Comparison of ENCODE assay signal across 23 cellular contexts in the genomic region with DNA sequence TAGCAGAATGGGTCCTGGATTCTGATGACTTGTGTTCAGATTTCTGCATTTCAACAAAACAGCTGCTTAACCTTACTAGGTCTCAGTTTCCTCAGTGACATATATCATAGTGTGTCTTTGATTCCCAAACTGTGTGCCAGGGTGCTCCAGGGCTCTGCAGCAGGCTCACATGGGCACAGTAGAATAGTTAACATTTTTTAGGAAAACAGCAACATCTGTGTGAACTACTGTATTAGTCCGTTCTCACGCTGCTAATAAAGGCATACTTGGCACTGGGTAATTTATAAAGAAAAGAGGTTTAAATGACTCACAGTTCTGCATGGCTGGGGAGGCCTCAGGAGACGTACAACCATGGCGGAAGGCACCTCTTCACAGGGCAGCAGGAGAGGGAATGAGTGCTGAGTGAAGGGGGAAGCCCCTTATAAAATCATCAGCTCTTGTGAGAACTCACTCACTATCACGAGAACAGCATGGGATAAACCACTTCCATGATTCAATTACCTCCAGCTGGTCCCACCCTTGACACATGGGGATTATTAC.
A peak's percentile ranks its signal among the peaks of the same experiment; 100 is the strongest.
DNase-seq lines count a peak whose midpoint lies in the region; FAIRE-seq and TF ChIP-seq lines count a peak whose summit lies in the region.
"Had no signal": no experiment of that assay in that cellular context is flagged by ENCODE, and none has a peak within 500 bp of the region (broad histone marks: within the 10 kb centered on the region; RNA-seq: fewer than 3 reads in every experiment).

No MANE protein-coding gene starts in this region.

- no CpG with 5 or more reads among the region's 5 CpGs for WGBS in neuronal stem cell (ENCODE audit: extremely low coverage in 2 of 2, insufficient read length in 2 of 2, insufficient replicate concordance in 1 of 2), 2 donors
- WGBS in thyroid gland, 2 donors, result 56 to 62% methylated on average over 5 of the region's 5 CpGs

- in situ Hi-C loops in brain microvascular endothelial cell (cut with HindIII; ENCODE audit: low pct_ligation_motif_present, low sequenced_read_pairs), result no loop called here

- H3K23ac ChIP-seq in neuronal stem cell (ENCODE audit: low read depth, low read length, poor library complexity), result peak overlapping the region; percentile 69

- peaks cover 1% of the 10 kb centered on the region for H3K27me3 Mint-ChIP-seq in astrocyte (ENCODE audit: low read depth, unreplicated experiment)

- TF ChIP-seq POLR2A in thyroid gland (IDR thresholded peaks at IDR 0.05), result no peak

- H3K27me3 ChIP-seq in astrocyte (ENCODE audit: insufficient read depth, low read length) (peaks cover 9% of the 10 kb centered on the region), neuronal stem cell (ENCODE audit: control insufficient read depth in 3 of 3, insufficient read depth in 3 of 3, low read depth in 1 of 3, low read length in 3 of 3) (no peaks in the 10 kb centered on the region), thyroid gland (no peaks in the 10 kb centered on the region), brain microvascular endothelial cell (replicated peaks) (no peaks in the 10 kb centered on the region)
- H3K27me3 ChIP-seq: BLaER1 had no signal

- H4K20me1 ChIP-seq in astrocyte (ENCODE audit: insufficient read depth, low read length), result no peaks in the 10 kb centered on the region
- H4K20me1 ChIP-seq: BLaER1 had no signal

- H3K9ac ChIP-seq in astrocyte (ENCODE audit: low read length), result no peak overlapping the region
- H3K9ac ChIP-seq in neuronal stem cell (ENCODE audit: low read depth, low read length, poor library complexity), result no peak overlapping the region
- H3K9ac ChIP-seq: BLaER1 had no signal

- H2AFZ ChIP-seq in astrocyte (ENCODE audit: low read depth, low read length), result no peak overlapping the region
- H2AFZ ChIP-seq in neuronal stem cell (ENCODE audit: low read length), result no peak overlapping the region

- H3K36me3 ChIP-seq in astrocyte (ENCODE audit: insufficient read depth, low read length) (no peaks in the 10 kb centered on the region), neuronal stem cell (replicated peaks in 1 of 2; ENCODE audit: control insufficient read depth in 2 of 2, insufficient read depth in 2 of 2, low read length in 2 of 2) (no peaks in the 10 kb centered on the region), thyroid gland (no peaks in the 10 kb centered on the region), brain microvascular endothelial cell (replicated peaks) (no peaks in the 10 kb centered on the region)
- H3K36me3 ChIP-seq: BLaER1 had no signal

- H3K79me2 ChIP-seq in astrocyte (ENCODE audit: insufficient read depth, low read length), result no peaks in the 10 kb centered on the region

- H3K4me1 ChIP-seq in astrocyte (ENCODE audit: insufficient read depth, low read length), result no peaks in the 10 kb centered on the region
- H3K4me1 ChIP-seq in neuronal stem cell (ENCODE audit: control insufficient read depth in 2 of 2, insufficient read depth in 1 of 2, low read depth in 1 of 2, low read length in 2 of 2), result no peaks in the 10 kb centered on the region
- H3K4me1 ChIP-seq in thyroid gland, result no peaks in the 10 kb centered on the region
- H3K4me1 ChIP-seq: BLaER1 had no signal

- no peak overlapping the region for H3K14ac ChIP-seq in neuronal stem cell (ENCODE audit: low read length)

- H2BK15ac ChIP-seq in neuronal stem cell (ENCODE audit: low read length), result no peak overlapping the region

- no peak overlapping the region for H2BK120ac ChIP-seq in neuronal stem cell (ENCODE audit: low read depth, low read length)

- peaks cover 22% of the 10 kb centered on the region for H3K4me1 Mint-ChIP-seq in astrocyte (ENCODE audit: low read depth, unreplicated experiment)

- H4K91ac ChIP-seq in neuronal stem cell (ENCODE audit: low read depth, low read length, poor library complexity), result no peak overlapping the region

- FAIRE-seq in astrocyte (lab: Jason Lieb, UNC), result no peak
- FAIRE-seq: D721Med, H54, HepG2 had no signal

- no peaks in the 10 kb centered on the region for H3K9me3 ChIP-seq in astrocyte (ENCODE audit: insufficient read depth, low read depth, low read length)
- H3K9me3 ChIP-seq in neuronal stem cell (replicated peaks in 1 of 2; ENCODE audit: control insufficient read depth in 2 of 2, insufficient read depth in 1 of 2, low read depth in 1 of 2, low read length in 2 of 2), result no peaks in the 10 kb centered on the region
- H3K9me3 ChIP-seq in thyroid gland, result no peaks in the 10 kb centered on the region
- H3K9me3 ChIP-seq: BLaER1 had no signal

- DNase-seq in NCI-H2171 treated with DMSO at 0.1 percent for 48 hours (lab: John Stamatoyannopoulos, UW) (peak; percentile 14), NCI-H2171 (lab: John Stamatoyannopoulos, UW) (no peak), astrocyte (ENCODE audit: low read depth) (no peak), foreskin melanocyte (peak; percentile 3), neuronal stem cell (ENCODE audit: low spot score) (no peak), thyroid gland (no peak), brain microvascular endothelial cell (no peak), kidney glomerular epithelial cell (lab: John Stamatoyannopoulos, UW) (no peak)
- DNase-seq: CD4-positive, CD25-positive, alpha-beta regulatory T cell; Karpas-422; NCI-H1105 treated with DMSO at 0.1 percent for 48 hours; NCI-H146; NCI-H1930; NCI-H2107; NCI-H446 treated with DMSO at 0.1 percent for 48 hours; NCI-H526; SHP77 had no signal

- H3K79me1 ChIP-seq in neuronal stem cell (ENCODE audit: low read depth, low read length), result no peaks in the 10 kb centered on the region

- peak overlapping the region; percentile 41 for H3K27ac Mint-ChIP-seq in astrocyte (ENCODE audit: unreplicated experiment)
- H3K27ac Mint-ChIP-seq: CD4-positive, CD25-positive, alpha-beta regulatory T cell had no signal

- H2BK12ac ChIP-seq in neuronal stem cell (ENCODE audit: low read length), result no peak overlapping the region

- no peak overlapping the region for H3K18ac ChIP-seq in neuronal stem cell (ENCODE audit: low read length)

- no peak overlapping the region for H3K4me3 Mint-ChIP-seq in astrocyte (ENCODE audit: unreplicated experiment)
- H3K4me3 Mint-ChIP-seq: CD4-positive, CD25-positive, alpha-beta regulatory T cell had no signal

- no peak overlapping the region for H3K4ac ChIP-seq in neuronal stem cell (ENCODE audit: low read length)

- intact Hi-C loops in thyroid gland (cut with DNase I), result no loop called here

- H3K4me3 ChIP-seq in astrocyte (ENCODE audit: insufficient read depth, low read depth, low read length) (no peak overlapping the region), neuronal stem cell (ENCODE audit: low read length in 2 of 2) (no peak overlapping the region), thyroid gland (replicated peaks in 1 of 3) (no peak overlapping the region), brain microvascular endothelial cell (ENCODE audit: low read depth, low read length) (no peak overlapping the region)
- H3K4me3 ChIP-seq: BLaER1 had no signal

- H2BK5ac ChIP-seq in neuronal stem cell (ENCODE audit: low read length), result no peak overlapping the region

- H3K27ac ChIP-seq in astrocyte (ENCODE audit: low read depth, low read length) (no peak overlapping the region), neuronal stem cell (replicated peaks; ENCODE audit: low read length) (no peak overlapping the region), thyroid gland (no peak overlapping the region), brain microvascular endothelial cell (no peak overlapping the region)
- H3K27ac ChIP-seq: 22Rv1, BLaER1, RWPE1 had no signal

- TF ChIP-seq CTCF in astrocyte (IDR thresholded peaks at IDR 0.05; ENCODE audit: insufficient read depth, low read depth, low read length) (no peak), thyroid gland (IDR thresholded peaks at IDR 0.05) (no peak), brain microvascular endothelial cell (IDR thresholded peaks at IDR 0.05; ENCODE audit: low read depth, low read length, missing control alignments) (no peak)

- no peaks in the 10 kb centered on the region for H3K36me3 Mint-ChIP-seq in astrocyte (ENCODE audit: low read depth, unreplicated experiment)
- H3K36me3 Mint-ChIP-seq: CD4-positive, CD25-positive, alpha-beta regulatory T cell had no signal

- H2AK5ac ChIP-seq in neuronal stem cell (ENCODE audit: low read depth, low read length), result no peak overlapping the region

- H3K4me2 ChIP-seq in astrocyte (ENCODE audit: low read length) (no peak overlapping the region), neuronal stem cell (ENCODE audit: insufficient read depth, low read length, poor library complexity, severe bottlenecking) (no peak overlapping the region)
- H3K4me2 ChIP-seq: BLaER1 had no signal

- H3K9me3 Mint-ChIP-seq in astrocyte (ENCODE audit: unreplicated experiment), result no peaks in the 10 kb centered on the region
- H3K9me3 Mint-ChIP-seq: CD4-positive, CD25-positive, alpha-beta regulatory T cell had no signal

- H4K8ac ChIP-seq in neuronal stem cell (ENCODE audit: low read depth, low read length), result no peak overlapping the region

Comparison
In these comparisons a context has a peak if more than half of its experiments do, and no peak if none do; other contexts are left out.
1. DNase-seq: peak in NCI-H2171 treated with DMSO at 0.1 percent for 48 hours (single experiment) and foreskin melanocyte (single experiment); none in NCI-H2171 (single experiment), astrocyte (single experiment), neuronal stem cell (single experiment), thyroid gland (0 of 2), brain microvascular endothelial cell (single experiment) and kidney glomerular epithelial cell (single experiment).